25 cellular contexts compared by ENCODE assay signal in the genomic region with DNA sequence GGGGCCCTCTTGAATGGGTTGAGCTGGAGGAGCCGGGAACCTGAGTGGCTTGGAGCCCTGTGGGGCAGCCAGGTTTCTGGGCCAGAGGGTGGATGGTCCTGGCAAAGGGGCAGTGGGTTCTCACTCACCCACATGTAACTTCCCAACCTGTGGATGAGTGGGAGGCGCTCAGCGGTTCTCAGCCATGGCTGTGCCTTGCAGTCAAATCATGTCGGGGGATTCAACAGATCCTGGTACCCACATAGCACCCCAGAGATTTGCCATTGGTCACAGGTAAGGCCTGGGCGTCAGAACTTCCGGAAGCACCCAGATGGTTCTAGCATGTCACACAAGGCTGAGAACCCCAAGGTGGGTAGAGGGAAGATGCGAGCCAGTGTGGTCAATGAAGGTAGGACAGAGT. TPM values are rescaled to one million over a fixed set of nuclear protein-coding genes. Genes with fewer than 3 reads are reported as not detected.
DNase-seq lines count a peak whose midpoint lies in the region; ATAC-seq, FAIRE-seq and TF ChIP-seq lines count a peak whose summit lies in the region.
"Had no signal": no experiment of that assay in that cellular context is flagged by ENCODE, and none has a peak within 500 bp of the region (broad histone marks: within the 10 kb centered on the region; RNA-seq: fewer than 3 reads in every experiment).

No MANE protein-coding gene starts in this region.

- H3K4me1 ChIP-seq in Caco-2 (peaks cover 16% of the 10 kb centered on the region), astrocyte (ENCODE audit: insufficient read depth, low read length) (no peaks in the 10 kb centered on the region), trophoblast cell (ENCODE audit: control insufficient read depth in 1 of 2, insufficient read depth in 2 of 2, low read length in 2 of 2) (peaks cover 3 to 5% of the 10 kb centered on the region in 2 experiments), thyroid gland (peaks cover 0 to 5% of the 10 kb centered on the region in 2 donors)
- H3K4me1 ChIP-seq: A549, BE2C, HAP-1 had no signal

- H4K91ac ChIP-seq in trophoblast cell (ENCODE audit: low read depth, low read length) = no peak overlapping the region

- no peak overlapping the region for H4K8ac ChIP-seq in trophoblast cell (ENCODE audit: low read depth, low read length)

- no peak overlapping the region for H3K9ac ChIP-seq in astrocyte (ENCODE audit: low read length)
- no peak overlapping the region for H3K9ac ChIP-seq in trophoblast cell (ENCODE audit: low read length)
- H3K9ac ChIP-seq: BLaER1 treated with 17β-estradiol and CSF1 and Interleukin-3, amounts not matched to agents 10 nM and 100 nM had no signal

- H4K20me1 ChIP-seq in astrocyte (ENCODE audit: insufficient read depth, low read length) = no peaks in the 10 kb centered on the region

- no peak overlapping the region for H3K27ac ChIP-seq in astrocyte (ENCODE audit: low read depth, low read length)
- peak overlapping the region; percentile 16 for H3K27ac ChIP-seq in trophoblast cell (ENCODE audit: low read depth, low read length)
- H3K27ac ChIP-seq in thyroid gland = peak overlapping the region in 2 of 3 donors; percentile 19 to 68
- H3K27ac ChIP-seq: A549; BLaER1 treated with 17β-estradiol and CSF1 and Interleukin-3, amounts not matched to agents 10 nM and 100 nM had no signal

- no peak overlapping the region for H2BK120ac ChIP-seq in trophoblast cell (ENCODE audit: insufficient read depth, low read length, poor library complexity)

- no peak overlapping the region for H3K4ac ChIP-seq in trophoblast cell (ENCODE audit: low read depth, low read length)

- 0 out of 2 replicates have a peak overlapping the region, but pooled peaks have one; percentile 11 for H3K4me3 ChIP-seq in Caco-2 (ENCODE audit: low read depth, low read length)
- no peak overlapping the region for H3K4me3 ChIP-seq in astrocyte (ENCODE audit: insufficient read depth, low read depth, low read length)
- no peak overlapping the region for H3K4me3 ChIP-seq in trophoblast cell (ENCODE audit: low read depth, low read length)
- H3K4me3 ChIP-seq in thyroid gland (replicated peaks in 1 of 3) = no peak overlapping the region
- H3K4me3 ChIP-seq: A549; BLaER1 treated with 17β-estradiol and CSF1 and Interleukin-3, amounts not matched to agents 10 nM and 100 nM; HAP-1 had no signal

- DNase-seq in Caco-2 = no peak
- DNase-seq in astrocyte (ENCODE audit: low read depth) = no peak
- DNase-seq in trophoblast cell = no peak
- no peak for DNase-seq in thyroid gland
- no peak for DNase-seq in stimulated activated CD4-positive, alpha-beta T cell treated with anti-CD3 and anti-CD28 coated beads, Interleukin-2, amount 100 ng/mL, for 24 hours
- DNase-seq: 8988T; ACHN; AML-193; BE2C; Calu3; CD4-positive, alpha-beta T cell; CD8-positive, alpha-beta memory T cell; DMS53; GF-D8; GOT3; HFFc6 had no signal

- H3K4me3 Mint-ChIP-seq in Caco-2 (ENCODE audit: unreplicated experiment) (peak overlapping the region; percentile 50), astrocyte (ENCODE audit: unreplicated experiment) (no peak overlapping the region)
- H3K4me3 Mint-ChIP-seq: CD14-positive monocyte; CD4-positive, alpha-beta T cell; CD8-positive, alpha-beta memory T cell; HFFc6 had no signal

- H3K36me3 ChIP-seq in Caco-2 (ENCODE audit: control insufficient read depth, insufficient read depth, low read length) (no peaks in the 10 kb centered on the region), astrocyte (ENCODE audit: insufficient read depth, low read length) (peaks cover 2% of the 10 kb centered on the region), trophoblast cell (ENCODE audit: control insufficient read depth in 1 of 2, insufficient read depth in 2 of 2, low read length in 2 of 2) (peaks cover 39 to 41% of the 10 kb centered on the region in 2 experiments), thyroid gland (peaks cover 4 to 6% of the 10 kb centered on the region in 2 donors)
- H3K36me3 ChIP-seq: BE2C, HAP-1 had no signal

- no peak overlapping the region for H3K18ac ChIP-seq in trophoblast cell (ENCODE audit: low read length)

- peaks cover 3% of the 10 kb centered on the region for H3K79me1 ChIP-seq in trophoblast cell (ENCODE audit: low read length)

- H3K27me3 ChIP-seq in Caco-2 (replicated peaks; ENCODE audit: control insufficient read depth, insufficient read depth, low read length) (no peaks in the 10 kb centered on the region), astrocyte (ENCODE audit: insufficient read depth, low read length) (no peaks in the 10 kb centered on the region), trophoblast cell (ENCODE audit: insufficient read depth, low read length) (no peaks in the 10 kb centered on the region), thyroid gland (no peaks in the 10 kb centered on the region)
- H3K27me3 ChIP-seq: BE2C had no signal

- TF ChIP-seq CTCF in Caco-2 (IDR thresholded peaks at IDR 0.05; ENCODE audit: insufficient read depth in 1 of 2, low read depth in 1 of 2, low read length in 1 of 2, severe bottlenecking in 1 of 2, unreplicated experiment in 1 of 2) = no peak
- TF ChIP-seq CTCF in astrocyte (IDR thresholded peaks at IDR 0.05; ENCODE audit: insufficient read depth, low read depth, low read length) = no peak
- no peak for TF ChIP-seq CTCF in thyroid gland (IDR thresholded peaks at IDR 0.05)

- no peak for TF ChIP-seq POLR2A in thyroid gland (IDR thresholded peaks at IDR 0.05)

- CTCF ChIA-PET in Caco-2 (lab: Charles Lee) = no interaction called here

- intact Hi-C loops in Caco-2 (cut with micrococcal nuclease; ENCODE audit: unreplicated experiment) (loop anchor here (1.0 kb wide), 2 partner anchors 21 to 34 kb away; a partner anchor contains a TSS), thyroid gland (cut with DNase I) (no loop called here)

- no peaks in the 10 kb centered on the region for H3K9me3 Mint-ChIP-seq in Caco-2 (ENCODE audit: unreplicated experiment)
- no peaks in the 10 kb centered on the region for H3K9me3 Mint-ChIP-seq in astrocyte (ENCODE audit: unreplicated experiment)
- H3K9me3 Mint-ChIP-seq: CD4-positive, alpha-beta T cell; CD8-positive, alpha-beta memory T cell; HFFc6 had no signal

- H3K4me2 ChIP-seq in astrocyte (ENCODE audit: low read length) (no peak overlapping the region), trophoblast cell (ENCODE audit: low read length) (no peak overlapping the region)
- H3K4me2 ChIP-seq: A549 had no signal

- H2AK5ac ChIP-seq in trophoblast cell (ENCODE audit: low read length) = no peak overlapping the region

- no peak for ATAC-seq in GM19467 (IDR thresholded peaks at IDR 0.05; ENCODE audit: unreplicated experiment)
- no peak for ATAC-seq in GM21529 (IDR thresholded peaks at IDR 0.05; ENCODE audit: unreplicated experiment)
- ATAC-seq: A549 had no signal

- H3K27ac Mint-ChIP-seq in Caco-2 (ENCODE audit: unreplicated experiment) = peak overlapping the region; percentile 91
- peak overlapping the region; percentile 34 for H3K27ac Mint-ChIP-seq in astrocyte (ENCODE audit: unreplicated experiment)
- H3K27ac Mint-ChIP-seq: CD14-positive monocyte; CD4-positive, alpha-beta T cell; HFFc6 had no signal

- no peak overlapping the region for H3K23ac ChIP-seq in trophoblast cell (ENCODE audit: low read length)

- no peak overlapping the region for H2BK5ac ChIP-seq in trophoblast cell (ENCODE audit: low read depth, low read length, poor library complexity)

- H2BK12ac ChIP-seq in trophoblast cell (ENCODE audit: low read length) = no peak overlapping the region

- no CpG with 5 or more reads among the region's 7 CpGs for WGBS in trophoblast cell (ENCODE audit: extremely low coverage, insufficient coverage, insufficient read length)
- WGBS in thyroid gland, 2 donors = 98 to 100% methylated on average over 2 to 7 of the region's 7 CpGs

- POLR2A ChIA-PET in Caco-2 (lab: Charles Lee) = no interaction called here

- no peak overlapping the region for H4K12ac ChIP-seq in trophoblast cell (ENCODE audit: low read depth, low read length)

- no peak for FAIRE-seq in astrocyte (lab: Jason Lieb, UNC)
- FAIRE-seq: A549, GM12891, GM18507, H54 had no signal

- no peaks in the 10 kb centered on the region for H3K79me2 ChIP-seq in astrocyte (ENCODE audit: insufficient read depth, low read length)
- H3K79me2 ChIP-seq in trophoblast cell (ENCODE audit: control insufficient read depth, insufficient read depth, low read length, poor library complexity) = peaks cover 1% of the 10 kb centered on the region

- H3K9me3 ChIP-seq in Caco-2 = no peaks in the 10 kb centered on the region
- H3K9me3 ChIP-seq in astrocyte (ENCODE audit: insufficient read depth, low read depth, low read length) = no peaks in the 10 kb centered on the region
- no peaks in the 10 kb centered on the region for H3K9me3 ChIP-seq in trophoblast cell (ENCODE audit: insufficient read depth, low read depth, low read length)
- H3K9me3 ChIP-seq in thyroid gland = no peaks in the 10 kb centered on the region
- H3K9me3 ChIP-seq: A549, BE2C, HAP-1 had no signal

- H3K14ac ChIP-seq in trophoblast cell (ENCODE audit: low read length) = no peak overlapping the region

- no peaks in the 10 kb centered on the region for H3K4me1 Mint-ChIP-seq in Caco-2 (ENCODE audit: low read depth, unreplicated experiment)
- peaks cover 10% of the 10 kb centered on the region for H3K4me1 Mint-ChIP-seq in astrocyte (ENCODE audit: low read depth, unreplicated experiment)
- H3K4me1 Mint-ChIP-seq: CD8-positive, alpha-beta memory T cell had no signal

- H3K27me3 Mint-ChIP-seq in Caco-2 (ENCODE audit: insufficient read depth, unreplicated experiment) (no peaks in the 10 kb centered on the region), astrocyte (ENCODE audit: low read depth, unreplicated experiment) (no peaks in the 10 kb centered on the region)
- H3K27me3 Mint-ChIP-seq: CD4-positive, alpha-beta T cell had no signal

- BruUV-seq in Caco-2 (replicated peaks; lab: Mats Ljungman, UMichigan) = TSS peak; percentile 65

- H3K36me3 Mint-ChIP-seq in Caco-2 (ENCODE audit: insufficient read depth, unreplicated experiment) (peaks cover 31% of the 10 kb centered on the region), astrocyte (ENCODE audit: low read depth, unreplicated experiment) (peaks cover 6% of the 10 kb centered on the region)

- H2AFZ ChIP-seq in astrocyte (ENCODE audit: low read depth, low read length) = no peak overlapping the region
- no peak overlapping the region for H2AFZ ChIP-seq in trophoblast cell (ENCODE audit: insufficient read depth, low read length, poor library complexity)

RNA-seq across cellular contexts. Expression of a gene that starts 21.9 kb away (rescaled TPM):
- total RNA-seq in Caco-2 (2022) (10.0 and 11.1 TPM in 2 replicates), astrocyte (5.9 and 7.2 TPM in 2 replicates), thyroid gland (10 to 100 TPM in 3 of 4 donors, 1 to 10 TPM in 1; 7.1 to 19.1 (median 15.9) TPM)
- polyA plus RNA-seq in trophoblast cell (2013) = 1.4 TPM in 2 replicates
- total RNA-seq: CD4-positive, alpha-beta T cell had no signal
- polyA plus RNA-seq: CD8-positive, alpha-beta memory T cell had no signal
